In the genomic region with DNA sequence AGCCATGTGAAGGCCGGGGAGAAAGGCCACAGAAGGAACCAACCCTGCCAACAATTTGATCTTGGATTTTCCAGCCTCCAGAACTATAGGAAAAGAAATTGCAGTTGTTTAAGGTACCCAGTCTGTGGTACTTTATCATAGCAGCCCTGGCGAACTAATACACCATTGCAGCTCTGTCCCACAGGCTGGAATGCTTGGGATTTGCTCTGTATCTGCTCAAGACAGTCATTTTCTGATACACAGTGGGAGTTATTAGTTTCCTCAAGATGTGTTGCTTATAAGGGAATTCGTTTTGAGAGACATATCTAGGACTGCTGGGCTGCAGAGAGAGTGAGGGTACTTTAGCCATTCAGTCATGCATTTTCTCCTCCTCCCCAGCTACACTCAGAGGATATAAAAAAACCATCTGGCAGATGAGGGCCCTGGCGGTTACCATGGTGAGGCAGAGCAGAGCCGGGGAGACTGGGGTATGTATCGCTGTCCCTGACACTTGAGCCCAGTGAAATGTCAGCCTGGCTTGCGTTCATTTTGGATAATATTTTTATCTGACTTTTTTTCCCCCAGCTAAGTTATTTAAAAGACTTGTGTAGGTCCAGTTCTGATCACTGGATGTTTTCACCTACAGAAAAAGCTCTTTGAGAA, we compare ENCODE assay signal across 12 cellular contexts.
DNase-seq lines count a peak whose midpoint lies in the region; ATAC-seq and TF ChIP-seq lines count a peak whose summit lies in the region.
"Had no signal": no experiment of that assay in that cellular context is flagged by ENCODE, and none has a peak within 500 bp of the region (broad histone marks: within the 10 kb centered on the region; RNA-seq: fewer than 3 reads in every experiment).

No MANE protein-coding gene starts in this region.

- no peak overlapping the region for H3K4me2 ChIP-seq in neural progenitor cell

- no peaks in the 10 kb centered on the region for H3K36me3 Mint-ChIP-seq in neural progenitor cell
- H3K36me3 Mint-ChIP-seq in CD8-positive, alpha-beta T cell: no peaks in the 10 kb centered on the region

- ATAC-seq in CD8-positive, alpha-beta T cell: no peak
- ATAC-seq in foreskin keratinocyte: no peak
- no peak for ATAC-seq in HG03039 (IDR thresholded peaks at IDR 0.05; ENCODE audit: unreplicated experiment)

- no peaks in the 10 kb centered on the region for H3F3A ChIP-seq in neural progenitor cell (ENCODE audit: low read depth)

- peak overlapping the region; percentile 27 for H3K4me3 Mint-ChIP-seq in neural progenitor cell
- no peak overlapping the region for H3K4me3 Mint-ChIP-seq in CD8-positive, alpha-beta T cell

- H3K79me2 ChIP-seq in neural progenitor cell (ENCODE audit: low read depth): no peaks in the 10 kb centered on the region

- peaks cover 5% of the 10 kb centered on the region for H3K27me3 Mint-ChIP-seq in neural progenitor cell (ENCODE audit: insufficient read depth, low read depth)
- peaks cover 2% of the 10 kb centered on the region for H3K27me3 Mint-ChIP-seq in CD8-positive, alpha-beta T cell (ENCODE audit: low read depth)

- H3K9me3 ChIP-seq in neural progenitor cell (ENCODE audit: low read depth): no peaks in the 10 kb centered on the region
- no peaks in the 10 kb centered on the region for H3K9me3 ChIP-seq in CD8-positive, alpha-beta T cell (ENCODE audit: low read length)
- H3K9me3 ChIP-seq: prostate gland had no signal

- H4K20me1 ChIP-seq in neural progenitor cell (ENCODE audit: low read depth): no peaks in the 10 kb centered on the region

- CTCF ChIA-PET in CD8-positive, alpha-beta T cell (lab: Charles Lee): no interaction called here

- H3K27me3 ChIP-seq in neural progenitor cell (no peaks in the 10 kb centered on the region), foreskin keratinocyte (peaks cover 2% of the 10 kb centered on the region)
- H3K27me3 ChIP-seq in CD8-positive, alpha-beta T cell (ENCODE audit: insufficient read depth, low read length): no peaks in the 10 kb centered on the region

- H3K27ac ChIP-seq in coronary artery (peak overlapping the region; percentile 11 to 54), neural progenitor cell (no peak overlapping the region), foreskin keratinocyte (no peak overlapping the region)
- no peak overlapping the region for H3K27ac ChIP-seq in CD8-positive, alpha-beta T cell (ENCODE audit: low read depth, low read length)
- H3K27ac ChIP-seq: prostate gland, RWPE1, VCaP had no signal

- H3K4me3 ChIP-seq in coronary artery: no peak overlapping the region
- no peak overlapping the region for H3K4me3 ChIP-seq in neural progenitor cell
- H3K4me3 ChIP-seq in CD8-positive, alpha-beta T cell (ENCODE audit: low read depth, low read length): no peak overlapping the region
- H3K4me3 ChIP-seq: prostate gland had no signal

- peaks cover 5% of the 10 kb centered on the region for H3K9me3 Mint-ChIP-seq in neural progenitor cell
- peaks cover 2% of the 10 kb centered on the region for H3K9me3 Mint-ChIP-seq in CD8-positive, alpha-beta T cell

- POLR2A ChIA-PET in CD8-positive, alpha-beta T cell (lab: Charles Lee): no interaction called here

- intact Hi-C loops in CD8-positive, alpha-beta T cell (cut with DNase I, micrococcal nuclease): no loop called here

- H3K4me1 ChIP-seq in neural progenitor cell (peaks cover 22% of the 10 kb centered on the region), foreskin keratinocyte (no peaks in the 10 kb centered on the region)
- H3K4me1 ChIP-seq in CD8-positive, alpha-beta T cell (ENCODE audit: insufficient read depth, low read length): no peaks in the 10 kb centered on the region
- H3K4me1 ChIP-seq: prostate gland had no signal

- H3K27ac Mint-ChIP-seq in neural progenitor cell: peak overlapping the region; percentile 78
- H3K27ac Mint-ChIP-seq in CD8-positive, alpha-beta T cell: no peak overlapping the region

- H3K36me3 ChIP-seq in neural progenitor cell: no peaks in the 10 kb centered on the region
- no peaks in the 10 kb centered on the region for H3K36me3 ChIP-seq in CD8-positive, alpha-beta T cell (ENCODE audit: insufficient read depth, low read length)
- H3K36me3 ChIP-seq: prostate gland had no signal

- no peak overlapping the region for H3K9ac ChIP-seq in neural progenitor cell

- no peak for TF ChIP-seq CTCF in coronary artery (IDR thresholded peaks at IDR 0.05)
- TF ChIP-seq CTCF in neural progenitor cell (IDR thresholded peaks at IDR 0.05): no peak
- TF ChIP-seq CTCF in CD8-positive, alpha-beta T cell (IDR thresholded peaks at IDR 0.05): no peak
- no peak for TF ChIP-seq CTCF in foreskin keratinocyte (conservative IDR thresholded peaks at IDR 0.05)

- DNase-seq in NCI-H1092 treated with DMSO at 0.1 percent for 48 hours (lab: John Stamatoyannopoulos, UW) (peak; percentile 92), NCI-H345 treated with DMSO at 0.1 percent for 48 hours (lab: John Stamatoyannopoulos, UW; ENCODE audit: unreplicated experiment) (peak; percentile 70), coronary artery (ENCODE audit: low spot score) (no peak), neural progenitor cell (ENCODE audit: low spot score) (no peak), foreskin keratinocyte (no peak), A172 (ENCODE audit: low spot score) (no peak)
- DNase-seq in CD8-positive, alpha-beta T cell: no peak
- DNase-seq: central memory CD4-positive, alpha-beta T cell had no signal

- peaks cover 9% of the 10 kb centered on the region for H3K4me1 Mint-ChIP-seq in neural progenitor cell
- H3K4me1 Mint-ChIP-seq in CD8-positive, alpha-beta T cell (ENCODE audit: low read depth): no peaks in the 10 kb centered on the region

- H2AFZ ChIP-seq in neural progenitor cell (replicated peaks): no peak overlapping the region

Comparison
In these comparisons a context has a peak if more than half of its experiments do, and no peak if none do; other contexts are left out.
1. DNase-seq: peak in NCI-H1092 treated with DMSO at 0.1 percent for 48 hours (single experiment) and NCI-H345 treated with DMSO at 0.1 percent for 48 hours (single experiment); none in coronary artery (single experiment), neural progenitor cell (single experiment), CD8-positive, alpha-beta T cell (0 of 7), foreskin keratinocyte (0 of 2) and A172 (single experiment).
2. H3K27ac ChIP-seq: peak in coronary artery (2 of 2); none in neural progenitor cell (single experiment), CD8-positive, alpha-beta T cell (single experiment) and foreskin keratinocyte (single experiment).